ENCODE assay signal across 2 cellular contexts in genomic region chr10:42879380-42880254, GRCh38.
TF ChIP-seq lines count a peak whose summit lies in the region.

No MANE protein-coding gene starts in this region.

TF ChIP-seq in GM23338, 12 proteins besides CTCF, POLR2A, EP300 and RAD21 (continued from another document):
- TF ChIP-seq ZNF462 (CRISPR knock-in tag; IDR thresholded peaks at IDR 0.05) (no peak), POLR2AphosphoS5 (IDR thresholded peaks at IDR 0.05; ENCODE audit: low read depth) (no peak), ZNF114 (CRISPR knock-in tag; IDR thresholded peaks at IDR 0.05) (no peak), EZH2phosphoT487 (IDR thresholded peaks at IDR 0.05; ENCODE audit: unreplicated experiment) (no peak), JUNB (IDR thresholded peaks at IDR 0.05; ENCODE audit: unreplicated experiment) (no peak), ZNF331 (CRISPR knock-in tag; IDR thresholded peaks at IDR 0.05; ENCODE audit: low read depth) (no peak), CREB1 (CRISPR knock-in tag; IDR thresholded peaks at IDR 0.05; ENCODE audit: low read depth) (no peak), NANOG (IDR thresholded peaks at IDR 0.05; ENCODE audit: borderline replicate concordance) (no peak), EZH2 (IDR thresholded peaks at IDR 0.05; ENCODE audit: low read depth, unreplicated experiment) (no peak), STAT1 (IDR thresholded peaks at IDR 0.05; ENCODE audit: unreplicated experiment) (no peak)
- TF ChIP-seq, protein P1, sequence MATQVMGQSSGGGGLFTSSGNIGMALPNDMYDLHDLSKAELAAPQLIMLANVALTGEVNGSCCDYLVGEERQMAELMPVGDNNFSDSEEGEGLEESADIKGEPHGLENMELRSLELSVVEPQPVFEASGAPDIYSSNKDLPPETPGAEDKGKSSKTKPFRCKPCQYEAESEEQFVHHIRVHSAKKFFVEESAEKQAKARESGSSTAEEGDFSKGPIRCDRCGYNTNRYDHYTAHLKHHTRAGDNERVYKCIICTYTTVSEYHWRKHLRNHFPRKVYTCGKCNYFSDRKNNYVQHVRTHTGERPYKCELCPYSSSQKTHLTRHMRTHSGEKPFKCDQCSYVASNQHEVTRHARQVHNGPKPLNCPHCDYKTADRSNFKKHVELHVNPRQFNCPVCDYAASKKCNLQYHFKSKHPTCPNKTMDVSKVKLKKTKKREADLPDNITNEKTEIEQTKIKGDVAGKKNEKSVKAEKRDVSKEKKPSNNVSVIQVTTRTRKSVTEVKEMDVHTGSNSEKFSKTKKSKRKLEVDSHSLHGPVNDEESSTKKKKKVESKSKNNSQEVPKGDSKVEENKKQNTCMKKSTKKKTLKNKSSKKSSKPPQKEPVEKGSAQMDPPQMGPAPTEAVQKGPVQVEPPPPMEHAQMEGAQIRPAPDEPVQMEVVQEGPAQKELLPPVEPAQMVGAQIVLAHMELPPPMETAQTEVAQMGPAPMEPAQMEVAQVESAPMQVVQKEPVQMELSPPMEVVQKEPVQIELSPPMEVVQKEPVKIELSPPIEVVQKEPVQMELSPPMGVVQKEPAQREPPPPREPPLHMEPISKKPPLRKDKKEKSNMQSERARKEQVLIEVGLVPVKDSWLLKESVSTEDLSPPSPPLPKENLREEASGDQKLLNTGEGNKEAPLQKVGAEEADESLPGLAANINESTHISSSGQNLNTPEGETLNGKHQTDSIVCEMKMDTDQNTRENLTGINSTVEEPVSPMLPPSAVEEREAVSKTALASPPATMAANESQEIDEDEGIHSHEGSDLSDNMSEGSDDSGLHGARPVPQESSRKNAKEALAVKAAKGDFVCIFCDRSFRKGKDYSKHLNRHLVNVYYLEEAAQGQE (IDR thresholded peaks at IDR 0.05; ENCODE audit: unreplicated experiment): no peak

TF ChIP-seq in SK-N-SH, 30 proteins besides CTCF, POLR2A, EP300 and RAD21 (continued from another document):
- TF ChIP-seq, protein P1 (IDR thresholded peaks at IDR 0.05; ENCODE audit: low read depth, low read length): no peak
- TF ChIP-seq JUND (IDR thresholded peaks at IDR 0.05) (no peak), SMC3 (IDR thresholded peaks at IDR 0.05; ENCODE audit: low read depth, low read length) (no peak), FOXJ3 (CRISPR knock-in tag; IDR thresholded peaks at IDR 0.05) (no peak), CHD2 (IDR thresholded peaks at IDR 0.05; ENCODE audit: low read length, partially characterized antibody) (no peak), RCOR1 (IDR thresholded peaks at IDR 0.05; ENCODE audit: low read length) (no peak), SIN3A (IDR thresholded peaks at IDR 0.05; ENCODE audit: borderline replicate concordance, low read depth, low read length) (no peak), GABPA (IDR thresholded peaks at IDR 0.05; ENCODE audit: low read depth) (no peak), RXRA (IDR thresholded peaks at IDR 0.05; ENCODE audit: borderline replicate concordance, low read depth) (no peak), POLR2AphosphoS5 (IDR thresholded peaks at IDR 0.05; ENCODE audit: low read depth, low read length) (no peak), NFIC (IDR thresholded peaks at IDR 0.05; ENCODE audit: borderline replicate concordance) (no peak), USF2 (IDR thresholded peaks at IDR 0.05; ENCODE audit: borderline replicate concordance, low read depth, low read length) (no peak)
